Comparison of ENCODE assay signal across 24 cellular contexts in genomic region chr7:8129323-8129659, GRCh38.
DNase-seq lines count a peak whose midpoint lies in the region; ATAC-seq, FAIRE-seq and TF ChIP-seq lines count a peak whose summit lies in the region.
"Had no signal": no experiment of that assay in that cellular context is flagged by ENCODE, and none has a peak within 500 bp of the region (broad histone marks: within the 10 kb centered on the region; RNA-seq: fewer than 3 reads in every experiment).

No MANE protein-coding gene starts in this region.

- DNase-seq in T-helper 1 cell (no peak), GM18507 (ENCODE audit: extremely low spot score, insufficient read length, low read depth) (no peak), NCI-H1105 treated with DMSO at 0.1 percent for 48 hours (lab: John Stamatoyannopoulos, UW) (no peak), WTC11 (ENCODE audit: low spot score) (no peak)
- DNase-seq in activated CD8-positive, alpha-beta T cell treated with anti-CD3 and anti-CD28 coated beads for 36 hours = no peak
- DNase-seq in naive thymus-derived CD8-positive, alpha-beta T cell = no peak
- DNase-seq: activated CD8-positive, alpha-beta memory T cell treated with anti-CD3 and anti-CD28 coated beads for 24 hours; DMS53; GF-D8; heart right ventricle; left cardiac atrium; mammary epithelial cell; NCI-H1092; NCI-H2029; NCI-H226; NCI-H748 treated with DMSO at 0.1 percent for 48 hours; stomach; tibial artery had no signal

- peaks cover 5% of the 10 kb centered on the region for H3K9me3 Mint-ChIP-seq in T-helper 1 cell treated with Interleukin-12 subunit alpha and Interleukin-12 subunit beta and Interleukin-4 antibody, amounts not matched to agents 30 μg/mL and 1 μg/mL, for 36 hours
- H3K9me3 Mint-ChIP-seq in activated CD8-positive, alpha-beta T cell treated with anti-CD3 and anti-CD28 coated beads for 36 hours = no peaks in the 10 kb centered on the region
- no peaks in the 10 kb centered on the region for H3K9me3 Mint-ChIP-seq in naive thymus-derived CD8-positive, alpha-beta T cell
- H3K9me3 Mint-ChIP-seq in WTC11 = no peaks in the 10 kb centered on the region

- peak overlapping the region; percentile 7 for H3K27ac Mint-ChIP-seq in T-helper 1 cell treated with Interleukin-12 subunit alpha and Interleukin-12 subunit beta and Interleukin-4 antibody, amounts not matched to agents 30 μg/mL and 1 μg/mL, for 36 hours
- peak overlapping the region; percentile 72 for H3K27ac Mint-ChIP-seq in activated CD8-positive, alpha-beta T cell treated with anti-CD3 and anti-CD28 coated beads for 36 hours
- peak overlapping the region; percentile 14 to 100 (median 72) for H3K27ac Mint-ChIP-seq in naive thymus-derived CD8-positive, alpha-beta T cell
- no peak overlapping the region for H3K27ac Mint-ChIP-seq in WTC11
- H3K27ac Mint-ChIP-seq: progenitor cell of endocrine pancreas had no signal

- peak; percentile 51 for FAIRE-seq in GM18507 (lab: Jason Lieb, UNC)
- FAIRE-seq: H54 had no signal

- no peak for ATAC-seq in activated CD8-positive, alpha-beta T cell treated with anti-CD3 and anti-CD28 coated beads for 36 hours
- ATAC-seq in naive thymus-derived CD8-positive, alpha-beta T cell = no peak
- ATAC-seq in HG03520 (IDR thresholded peaks at IDR 0.05; ENCODE audit: unreplicated experiment) (no peak), WTC11 (no peak)
- ATAC-seq: heart right ventricle, left cardiac atrium, sciatic nerve, SK-N-SH treated with all-trans-retinoic acid at 6 μM for 48 hours had no signal

- intact Hi-C loops in activated CD8-positive, alpha-beta T cell treated with anti-CD3 and anti-CD28 coated beads for 36 hours (cut with micrococcal nuclease) = loop anchor here (5.0 kb wide), 2 partner anchors 77 to 157 kb away; no protein-coding TSS in a partner anchor

- TF ChIP-seq CTCF in activated CD8-positive, alpha-beta T cell treated with anti-CD3 and anti-CD28 coated beads for 36 hours (IDR thresholded peaks at IDR 0.05) = no peak
- TF ChIP-seq CTCF in WTC11 (IDR thresholded peaks at IDR 0.05) = no peak

- POLR2A ChIA-PET in activated CD8-positive, alpha-beta T cell treated with anti-CD3 and anti-CD28 coated beads for 36 hours (lab: Charles Lee) = no interaction called here
- POLR2A ChIA-PET in naive thymus-derived CD8-positive, alpha-beta T cell (lab: Charles Lee) = interaction anchor here (1.4 kb wide), 1 partner anchor 13 kb away, joined by 3 read pairs; no protein-coding TSS in a partner anchor
- POLR2A ChIA-PET in WTC11 (lab: Charles Lee) = no interaction called here

- CTCF ChIA-PET in activated CD8-positive, alpha-beta T cell treated with anti-CD3 and anti-CD28 coated beads for 36 hours (lab: Charles Lee) = no interaction called here
- CTCF ChIA-PET in WTC11 (lab: Charles Lee) = no interaction called here

- H3K4me3 Mint-ChIP-seq in T-helper 1 cell treated with Interleukin-12 subunit alpha and Interleukin-12 subunit beta and Interleukin-4 antibody, amounts not matched to agents 30 μg/mL and 1 μg/mL, for 36 hours = no peak overlapping the region
- H3K4me3 Mint-ChIP-seq in activated CD8-positive, alpha-beta T cell treated with anti-CD3 and anti-CD28 coated beads for 36 hours = no peak overlapping the region
- peak overlapping the region in 3 of 10 donors; percentile 16 to 48 (median 47) for H3K4me3 Mint-ChIP-seq in naive thymus-derived CD8-positive, alpha-beta T cell
- no peak overlapping the region for H3K4me3 Mint-ChIP-seq in WTC11

- H3K4me1 Mint-ChIP-seq in T-helper 1 cell treated with Interleukin-12 subunit alpha and Interleukin-12 subunit beta and Interleukin-4 antibody, amounts not matched to agents 30 μg/mL and 1 μg/mL, for 36 hours (ENCODE audit: low read depth) = peaks cover 83% of the 10 kb centered on the region
- peaks cover 91% of the 10 kb centered on the region for H3K4me1 Mint-ChIP-seq in activated CD8-positive, alpha-beta T cell treated with anti-CD3 and anti-CD28 coated beads for 36 hours (ENCODE audit: low read depth)
- peaks cover 44 to 96% (median 91%) of the 10 kb centered on the region in 4 donors for H3K4me1 Mint-ChIP-seq in naive thymus-derived CD8-positive, alpha-beta T cell
- H3K4me1 Mint-ChIP-seq in WTC11 = peaks cover 10% of the 10 kb centered on the region

- peaks cover 10% of the 10 kb centered on the region for H3K36me3 Mint-ChIP-seq in T-helper 1 cell treated with Interleukin-12 subunit alpha and Interleukin-12 subunit beta and Interleukin-4 antibody, amounts not matched to agents 30 μg/mL and 1 μg/mL, for 36 hours (ENCODE audit: low read depth)
- no peaks in the 10 kb centered on the region for H3K36me3 Mint-ChIP-seq in activated CD8-positive, alpha-beta T cell treated with anti-CD3 and anti-CD28 coated beads for 36 hours (ENCODE audit: low read depth)
- no peaks in the 10 kb centered on the region for H3K36me3 Mint-ChIP-seq in naive thymus-derived CD8-positive, alpha-beta T cell
- H3K36me3 Mint-ChIP-seq in WTC11 = peaks cover 6% of the 10 kb centered on the region; the same call in 1 of the 2 replicates

- H3K27me3 Mint-ChIP-seq in T-helper 1 cell treated with Interleukin-12 subunit alpha and Interleukin-12 subunit beta and Interleukin-4 antibody, amounts not matched to agents 30 μg/mL and 1 μg/mL, for 36 hours (ENCODE audit: low read depth) = no peaks in the 10 kb centered on the region
- H3K27me3 Mint-ChIP-seq in activated CD8-positive, alpha-beta T cell treated with anti-CD3 and anti-CD28 coated beads for 36 hours = no peaks in the 10 kb centered on the region
- H3K27me3 Mint-ChIP-seq in naive thymus-derived CD8-positive, alpha-beta T cell = no peaks in the 10 kb centered on the region
- no peaks in the 10 kb centered on the region for H3K27me3 Mint-ChIP-seq in WTC11 (ENCODE audit: low read depth)
- H3K27me3 Mint-ChIP-seq: progenitor cell of endocrine pancreas had no signal

TF ChIP-seq in WTC11, 78 proteins besides CTCF, POLR2A, EP300 and RAD21:
- no peak for TF ChIP-seq HMGXB4 (CRISPR knock-in tag; IDR thresholded peaks at IDR 0.05)
- TF ChIP-seq ZNF281 (CRISPR knock-in tag; IDR thresholded peaks at IDR 0.05) = no peak
- no peak for TF ChIP-seq CBFB (CRISPR knock-in tag; IDR thresholded peaks at IDR 0.05; ENCODE audit: low read depth)
- no peak for TF ChIP-seq AFF4 (CRISPR knock-in tag; IDR thresholded peaks at IDR 0.05; ENCODE audit: borderline replicate concordance)
- TF ChIP-seq FOXJ3 (CRISPR knock-in tag; IDR thresholded peaks at IDR 0.05; ENCODE audit: borderline replicate concordance) = no peak
- TF ChIP-seq NFE2L1 (CRISPR knock-in tag; IDR thresholded peaks at IDR 0.05) = no peak
